11 cellular contexts compared by ENCODE assay signal in the genomic region with DNA sequence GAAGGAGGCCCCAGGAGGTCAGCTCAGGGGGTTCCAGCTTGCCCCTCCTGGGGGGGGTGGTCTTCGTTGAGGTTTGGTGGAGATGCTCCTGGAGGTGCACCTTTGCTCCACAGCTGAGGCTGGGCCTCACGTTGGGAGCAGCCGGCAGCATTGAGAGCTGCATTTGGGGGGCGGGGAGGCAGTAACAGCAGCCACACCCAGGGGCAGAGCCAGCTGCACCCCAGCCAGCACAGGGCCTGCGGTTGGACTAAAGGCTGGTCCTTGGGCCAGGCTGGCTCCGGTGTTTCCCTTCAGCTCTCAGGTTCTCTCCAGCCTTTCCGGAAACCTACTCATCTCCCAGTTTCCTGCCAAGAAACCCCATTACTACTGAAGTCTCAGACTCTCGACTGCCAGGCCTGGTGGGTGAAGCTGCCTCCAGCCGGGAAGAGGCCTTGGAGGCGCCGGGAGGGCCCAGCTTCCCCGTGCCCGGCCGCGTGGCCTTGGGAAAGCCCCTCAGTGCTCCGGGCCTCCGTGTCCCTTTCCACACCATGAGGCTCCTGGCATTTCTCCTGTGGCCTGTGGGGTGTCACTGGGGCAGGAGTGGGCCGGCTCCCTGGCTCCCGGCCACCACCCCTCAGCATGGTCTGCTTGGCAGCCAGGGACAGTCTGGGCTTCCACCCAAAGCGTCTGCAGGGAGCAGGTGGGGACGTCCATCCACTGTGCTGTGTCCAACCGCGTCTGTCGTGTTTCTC. TPM values are rescaled to one million over a fixed set of nuclear protein-coding genes. Genes with fewer than 3 reads are reported as not detected.
DNase-seq lines count a peak whose midpoint lies in the region; ATAC-seq, FAIRE-seq and TF ChIP-seq lines count a peak whose summit lies in the region.
"Had no signal": no experiment of that assay in that cellular context is flagged by ENCODE, and none has a peak within 500 bp of the region (broad histone marks: within the 10 kb centered on the region; RNA-seq: fewer than 3 reads in every experiment).

No MANE protein-coding gene starts in this region.

- no peak overlapping the region for H3K4ac ChIP-seq in trophoblast cell (ENCODE audit: low read depth, low read length)

- H3K4me1 ChIP-seq in A549 (0 out of 3 replicates have a peak, but pooled peaks cover 7% of the 10 kb centered on the region), trophoblast cell (ENCODE audit: control insufficient read depth in 1 of 2, insufficient read depth in 2 of 2, low read length in 2 of 2) (no peaks in the 10 kb centered on the region)

- no peak overlapping the region for H3K4me3 ChIP-seq in A549
- no peak overlapping the region for H3K4me3 ChIP-seq in trophoblast cell (ENCODE audit: low read depth, low read length)
- H3K4me3 ChIP-seq: HAP-1 had no signal

- H2BK12ac ChIP-seq in trophoblast cell (ENCODE audit: low read length): no peak overlapping the region

- H4K91ac ChIP-seq in trophoblast cell (ENCODE audit: low read depth, low read length): no peak overlapping the region

- H2AFZ ChIP-seq in trophoblast cell (ENCODE audit: insufficient read depth, low read length, poor library complexity): no peak overlapping the region

- H2BK5ac ChIP-seq in trophoblast cell (ENCODE audit: low read depth, low read length, poor library complexity): no peak overlapping the region

- H3K27ac ChIP-seq in A549: no peak overlapping the region
- H3K27ac ChIP-seq in trophoblast cell (ENCODE audit: low read depth, low read length): no peak overlapping the region

- no peak overlapping the region for H2BK120ac ChIP-seq in trophoblast cell (ENCODE audit: insufficient read depth, low read length, poor library complexity)

- no peak for TF ChIP-seq CTCF in A549 (IDR thresholded peaks at IDR 0.05)

- H3K27me3 Mint-ChIP-seq in dendritic cell treated with granulocyte-macrophage colony-stimulating factor and Interleukin-4, amounts not matched to agents 40 ng/mL and 50 ng/mL, for 4 days: peaks cover 38% of the 10 kb centered on the region

- H3K4me3 Mint-ChIP-seq in dendritic cell treated with granulocyte-macrophage colony-stimulating factor and Interleukin-4, amounts not matched to agents 40 ng/mL and 50 ng/mL, for 4 days: no peak overlapping the region
- H3K4me3 Mint-ChIP-seq: effector memory CD8-positive, alpha-beta T cell had no signal

- no peak for TF ChIP-seq POLR2A in A549 (IDR thresholded peaks at IDR 0.05; ENCODE audit: low read length)

- no peak for TF ChIP-seq RAD21 in A549 (conservative IDR thresholded peaks at IDR 0.05 in 1 of 2, IDR thresholded peaks at IDR 0.05 in 1 of 2)

- ATAC-seq in A549: peak; percentile 6 to 10; a peak in 1 of 6 replicates
- no peak for ATAC-seq in GM19035 (IDR thresholded peaks at IDR 0.05; ENCODE audit: unreplicated experiment)
- ATAC-seq: effector memory CD8-positive, alpha-beta T cell had no signal

- no peak for TF ChIP-seq EP300 in A549 (IDR thresholded peaks at IDR 0.05)

- no peaks in the 10 kb centered on the region for H3K79me1 ChIP-seq in trophoblast cell (ENCODE audit: low read length)

- no peaks in the 10 kb centered on the region for H3K9me3 Mint-ChIP-seq in dendritic cell treated with granulocyte-macrophage colony-stimulating factor and Interleukin-4, amounts not matched to agents 40 ng/mL and 50 ng/mL, for 4 days
- H3K9me3 Mint-ChIP-seq: effector memory CD8-positive, alpha-beta T cell had no signal

- no peaks in the 10 kb centered on the region for H3K36me3 ChIP-seq in trophoblast cell (ENCODE audit: control insufficient read depth in 1 of 2, insufficient read depth in 2 of 2, low read length in 2 of 2)
- H3K36me3 ChIP-seq: HAP-1 had no signal

- peaks cover 39% of the 10 kb centered on the region for H3K4me1 Mint-ChIP-seq in dendritic cell treated with granulocyte-macrophage colony-stimulating factor and Interleukin-4, amounts not matched to agents 40 ng/mL and 50 ng/mL, for 4 days (ENCODE audit: low read depth)

- H3K4me2 ChIP-seq in A549 (no peak overlapping the region), trophoblast cell (ENCODE audit: low read length) (no peak overlapping the region)

- no peak for FAIRE-seq in A549 (lab: Jason Lieb, UNC)

- H3K27ac Mint-ChIP-seq in dendritic cell treated with granulocyte-macrophage colony-stimulating factor and Interleukin-4, amounts not matched to agents 40 ng/mL and 50 ng/mL, for 4 days: peak overlapping the region; percentile 89

- H3K23ac ChIP-seq in trophoblast cell (ENCODE audit: low read length): no peak overlapping the region

- no peak overlapping the region for H4K8ac ChIP-seq in trophoblast cell (ENCODE audit: low read depth, low read length)

- intact Hi-C loops in dendritic cell treated with granulocyte-macrophage colony-stimulating factor and Interleukin-4, amounts not matched to agents 40 ng/mL and 50 ng/mL, for 4 days (cut with micrococcal nuclease): no loop called here

- H3K14ac ChIP-seq in trophoblast cell (ENCODE audit: low read length): no peak overlapping the region

- no peaks in the 10 kb centered on the region for H3K36me3 Mint-ChIP-seq in dendritic cell treated with granulocyte-macrophage colony-stimulating factor and Interleukin-4, amounts not matched to agents 40 ng/mL and 50 ng/mL, for 4 days (ENCODE audit: low read depth)

- no peak overlapping the region for H2AK5ac ChIP-seq in trophoblast cell (ENCODE audit: low read length)

- 79% methylated on average over 24 of the region's 24 CpGs for WGBS in A549 (ENCODE audit: missing lambda C conversion rate)
- WGBS in trophoblast cell (ENCODE audit: extremely low coverage, insufficient coverage, insufficient read length): no CpG with 5 or more reads among the region's 24 CpGs

- H3K18ac ChIP-seq in trophoblast cell (ENCODE audit: low read length): no peak overlapping the region

- no peak overlapping the region for H4K12ac ChIP-seq in trophoblast cell (ENCODE audit: low read depth, low read length)

- DNase-seq in A549 (ENCODE audit: low read depth in 1 of 2, low spot score in 1 of 2): no peak
- DNase-seq in M059J (ENCODE audit: low read depth): peak; percentile 75
- peak; percentile 48 for DNase-seq in medulla oblongata (ENCODE audit: extremely low spot score)
- no peak for DNase-seq in NCI-H1417 (lab: John Stamatoyannopoulos, UW)
- DNase-seq in trophoblast cell: no peak
- no peak for DNase-seq in NCI-H2107 (lab: John Stamatoyannopoulos, UW)
- DNase-seq: effector memory CD8-positive, alpha-beta T cell; SHP77 treated with DMSO at 0.1 percent for 48 hours had no signal

- POLR2A ChIA-PET in A549 (lab: Yijun Ruan, JAX): no interaction called here

- no peaks in the 10 kb centered on the region for H3K27me3 ChIP-seq in trophoblast cell (ENCODE audit: insufficient read depth, low read length)

- H3K9ac ChIP-seq in trophoblast cell (ENCODE audit: low read length): no peak overlapping the region

- no peaks in the 10 kb centered on the region for H3K79me2 ChIP-seq in trophoblast cell (ENCODE audit: control insufficient read depth, insufficient read depth, low read length, poor library complexity)

- CTCF ChIA-PET in A549 (lab: Yijun Ruan, JAX): interaction anchor here (0.8 to 37.9 kb wide), 8 partner anchors 8 to 123 kb away, joined by 3 to 880 read pairs (median 6); no protein-coding TSS in a partner anchor

- H3K9me3 ChIP-seq in A549 (peaks cover 8% of the 10 kb centered on the region; the same call in 1 of the 3 replicates), trophoblast cell (ENCODE audit: insufficient read depth, low read depth, low read length) (no peaks in the 10 kb centered on the region)
- H3K9me3 ChIP-seq: HAP-1 had no signal

TF ChIP-seq in A549, 52 proteins besides CTCF, POLR2A, EP300 and RAD21 (continues in another document):
- TF ChIP-seq SMC3 (IDR thresholded peaks at IDR 0.05) (no peak), ESRRA (IDR thresholded peaks at IDR 0.05; ENCODE audit: borderline replicate concordance, low read length) (no peak), CEBPB (IDR thresholded peaks at IDR 0.05) (no peak), BCL3 (IDR thresholded peaks at IDR 0.05) (no peak), RARB (CRISPR knock-in tag; IDR thresholded peaks at IDR 0.05) (no peak), USF2 (IDR thresholded peaks at IDR 0.05) (no peak)
- TF ChIP-seq, protein P1, sequence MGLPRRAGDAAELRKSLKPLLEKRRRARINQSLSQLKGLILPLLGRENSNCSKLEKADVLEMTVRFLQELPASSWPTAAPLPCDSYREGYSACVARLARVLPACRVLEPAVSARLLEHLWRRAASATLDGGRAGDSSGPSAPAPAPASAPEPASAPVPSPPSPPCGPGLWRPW (IDR thresholded peaks at IDR 0.05): no peak

RNA-seq across cellular contexts. Expression of gene BAIAP2, which starts 14.0 kb away (rescaled TPM):
- polyA plus RNA-seq in A549 (2011; rRNA removed): 7.1 and 8.6 TPM in 2 replicates
- 15.7 and 21.3 TPM in 2 replicates for polyA plus RNA-seq in A549 (2012; cell fraction: cytosol; rRNA removed)
- 44.2 and 62.0 TPM in 2 replicates for polyA plus RNA-seq in A549 (2012; cell fraction: nucleus; rRNA removed)
- 23.9 to 30.4 TPM (median 27.5 TPM) in 3 replicates for polyA plus RNA-seq in A549 (2017; fragmentation: RNase III; extraction: RNeasy Plus Mini Kit Qiagen cat#74134 plus additional on column Dnase treatment)
- polyA minus RNA-seq in A549 (2011; rRNA and poly(A)+ RNA removed): 9.4 and 10.6 TPM in 2 replicates
- 11.1 and 21.8 TPM in 2 replicates for total RNA-seq in M059J (2014; rRNA removed; shearing (Covaris generic))
- 81.6 and 88.1 TPM in 2 replicates for polyA plus RNA-seq in trophoblast cell (2013)

RNA-seq across cellular contexts. Expression of gene CHMP6, which starts 29.3 kb away (rescaled TPM):
- polyA plus RNA-seq in A549 (2011; rRNA removed) (17.8 and 28.9 TPM in 2 replicates), A549 (2017; fragmentation: RNase III; extraction: RNeasy Plus Mini Kit Qiagen cat#74134 plus additional on column Dnase treatment) (26.6 to 32.7 TPM (median 30.8 TPM) in 3 replicates)
- 36.9 and 47.2 TPM in 2 replicates for polyA plus RNA-seq in A549 (2012; cell fraction: cytosol; rRNA removed)
- polyA plus RNA-seq in A549 (2012; cell fraction: nucleus; rRNA removed): 34.1 and 42.1 TPM in 2 replicates
- 9.5 and 11.2 TPM in 2 replicates for polyA minus RNA-seq in A549 (2011; rRNA and poly(A)+ RNA removed)
- total RNA-seq in M059J (2014; rRNA removed; shearing (Covaris generic)): 8.0 and 19.7 TPM in 2 replicates
- polyA plus RNA-seq in trophoblast cell (2013): 10.3 and 10.7 TPM in 2 replicates

Comparison
In these comparisons a context has a peak if more than half of its experiments do, and no peak if none do; other contexts are left out.
1. DNase-seq: peak in M059J (single experiment) and medulla oblongata (single experiment); none in A549 (0 of 2), NCI-H1417 (0 of 3), trophoblast cell (0 of 2) and NCI-H2107 (single experiment).